ENCODE assay signal across 13 cellular contexts in the genomic region with DNA sequence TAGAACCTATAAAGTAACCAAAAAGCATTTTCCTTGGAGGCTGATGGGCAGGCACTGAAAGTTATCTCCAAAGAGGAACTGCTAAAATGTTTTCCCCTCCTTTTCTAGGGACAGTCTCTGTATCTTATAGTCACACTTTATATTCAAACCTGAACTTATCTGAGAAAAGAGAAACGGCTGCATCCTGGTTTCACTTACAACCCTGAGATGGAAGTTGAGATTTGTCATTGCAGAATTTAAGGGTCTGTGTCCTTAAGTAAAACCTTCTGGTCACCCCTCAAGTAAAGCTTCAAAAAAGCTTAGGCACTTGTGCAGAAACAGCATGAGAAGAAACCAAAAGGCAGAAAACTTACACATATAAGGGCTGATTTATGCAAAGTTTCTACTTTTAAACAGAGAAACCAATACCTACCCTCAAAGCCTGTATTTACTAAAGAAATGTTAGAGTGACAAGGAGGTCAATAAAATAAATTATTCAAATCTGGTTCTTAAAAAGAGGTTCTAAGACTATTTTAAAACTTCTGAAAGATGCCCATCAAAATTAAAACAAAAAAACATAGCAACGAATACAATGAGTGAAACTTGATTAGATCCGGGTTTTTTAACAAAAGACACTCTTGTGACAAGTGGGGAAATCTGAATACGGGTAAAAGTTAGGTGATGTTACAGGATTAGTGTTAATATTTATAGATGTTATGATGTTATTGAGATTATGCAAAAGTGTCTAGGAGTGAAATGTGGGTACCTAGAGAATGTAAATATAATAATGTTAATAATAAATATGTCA.
DNase-seq lines count a peak whose midpoint lies in the region; ATAC-seq and TF ChIP-seq lines count a peak whose summit lies in the region.
"Had no signal": no experiment of that assay in that cellular context is flagged by ENCODE, and none has a peak within 500 bp of the region (broad histone marks: within the 10 kb centered on the region; RNA-seq: fewer than 3 reads in every experiment).

No MANE protein-coding gene starts in this region.

- DNase-seq in CMK (ENCODE audit: low read depth) (peak; percentile 22), UCSD-AML1 (lab: John Stamatoyannopoulos, UW; ENCODE audit: unreplicated experiment) (no peak), HEK293T (ENCODE audit: extremely low spot score) (no peak), GM10266 (ENCODE audit: extremely low spot score) (no peak), RWPE1 (ENCODE audit: low spot score) (no peak)
- DNase-seq: activated CD8-positive, alpha-beta memory T cell treated with anti-CD3 and anti-CD28 coated beads, Interleukin-2, amount 50 U/mL, for 4 hours; NCI-H2029 treated with DMSO at 0.1 percent for 48 hours had no signal

- intact Hi-C loops in dendritic cell treated with granulocyte-macrophage colony-stimulating factor and Interleukin-4, amounts not matched to agents 40 ng/mL and 50 ng/mL, for 4 days (cut with micrococcal nuclease), result no loop called here

- H3K27ac ChIP-seq in KOPT-K1 (ENCODE audit: low read depth, low read length, poor library complexity, severe bottlenecking) (peak overlapping the region; percentile 53), RWPE1 (no peak overlapping the region)
- H3K27ac ChIP-seq: ascending aorta, C4-2B had no signal

- peaks cover 92% of the 10 kb centered on the region for H3K4me1 Mint-ChIP-seq in dendritic cell treated with granulocyte-macrophage colony-stimulating factor and Interleukin-4, amounts not matched to agents 40 ng/mL and 50 ng/mL, for 4 days (ENCODE audit: low read depth)

- H3K27me3 Mint-ChIP-seq in dendritic cell treated with granulocyte-macrophage colony-stimulating factor and Interleukin-4, amounts not matched to agents 40 ng/mL and 50 ng/mL, for 4 days, result no peaks in the 10 kb centered on the region

- peaks cover 37% of the 10 kb centered on the region for H3K36me3 ChIP-seq in KOPT-K1 (ENCODE audit: insufficient read depth, low read length)
- H3K36me3 ChIP-seq: ascending aorta had no signal

- H3K9me3 Mint-ChIP-seq in dendritic cell treated with granulocyte-macrophage colony-stimulating factor and Interleukin-4, amounts not matched to agents 40 ng/mL and 50 ng/mL, for 4 days, result peaks cover 29% of the 10 kb centered on the region

- TF ChIP-seq CTCF in GM10266 (IDR thresholded peaks at IDR 0.05; ENCODE audit: control insufficient read depth, insufficient read depth, low read depth, missing control alignments), result no peak
- no peak for TF ChIP-seq CTCF in RWPE1 (conservative IDR thresholded peaks at IDR 0.05; ENCODE audit: low read depth)

- CTCF ChIA-PET in HEK293T (lab: Yijun Ruan, JAX), result no interaction called here
- CTCF ChIA-PET in RWPE1 (lab: Yijun Ruan, JAX), result interaction anchor here (0.6 kb wide), 1 partner anchor 19 kb away, joined by 4 read pairs; no protein-coding TSS in a partner anchor

- no peak overlapping the region for H3K4me3 Mint-ChIP-seq in dendritic cell treated with granulocyte-macrophage colony-stimulating factor and Interleukin-4, amounts not matched to agents 40 ng/mL and 50 ng/mL, for 4 days

- H3K36me3 Mint-ChIP-seq in dendritic cell treated with granulocyte-macrophage colony-stimulating factor and Interleukin-4, amounts not matched to agents 40 ng/mL and 50 ng/mL, for 4 days (ENCODE audit: low read depth), result peaks cover 52% of the 10 kb centered on the region

- peak overlapping the region; percentile 10 for H3K27ac Mint-ChIP-seq in dendritic cell treated with granulocyte-macrophage colony-stimulating factor and Interleukin-4, amounts not matched to agents 40 ng/mL and 50 ng/mL, for 4 days

- ATAC-seq in GM19035 (IDR thresholded peaks at IDR 0.05; ENCODE audit: unreplicated experiment), result peak; percentile 24
- ATAC-seq: Right ventricle myocardium inferior had no signal

- H3K9me3 ChIP-seq in KOPT-K1 (ENCODE audit: insufficient read depth, low read length, poor library complexity, severe bottlenecking), result peaks cover 35% of the 10 kb centered on the region
- H3K9me3 ChIP-seq: ascending aorta had no signal

- POLR2A ChIA-PET in HEK293T (lab: Yijun Ruan, JAX) (no interaction called here), RWPE1 (lab: Yijun Ruan, JAX; ENCODE audit: low non-redundant PET) (no interaction called here)

TF ChIP-seq in HEK293T, 16 proteins besides CTCF, POLR2A, EP300 and RAD21:
- TF ChIP-seq FOXK2 (IDR thresholded peaks at IDR 0.05) (no peak), SUZ12 (IDR thresholded peaks at IDR 0.05) (no peak), BHLHE40 (IDR thresholded peaks at IDR 0.05; ENCODE audit: borderline replicate concordance) (no peak), ZNF384 (IDR thresholded peaks at IDR 0.05) (no peak), SP1 (IDR thresholded peaks at IDR 0.05) (no peak), TARDBP (IDR thresholded peaks at IDR 0.05) (no peak), CTBP1 (IDR thresholded peaks at IDR 0.05; ENCODE audit: borderline replicate concordance) (no peak), LEF1 (IDR thresholded peaks at IDR 0.05; ENCODE audit: borderline replicate concordance) (no peak), NFRKB (IDR thresholded peaks at IDR 0.05) (no peak), FOXM1 (IDR thresholded peaks at IDR 0.05; ENCODE audit: borderline replicate concordance) (no peak), ARNT (IDR thresholded peaks at IDR 0.05) (no peak), L3MBTL2 (conservative IDR thresholded peaks at IDR 0.05) (no peak), ELF4 (IDR thresholded peaks at IDR 0.05) (no peak)
- TF ChIP-seq, protein P1, sequence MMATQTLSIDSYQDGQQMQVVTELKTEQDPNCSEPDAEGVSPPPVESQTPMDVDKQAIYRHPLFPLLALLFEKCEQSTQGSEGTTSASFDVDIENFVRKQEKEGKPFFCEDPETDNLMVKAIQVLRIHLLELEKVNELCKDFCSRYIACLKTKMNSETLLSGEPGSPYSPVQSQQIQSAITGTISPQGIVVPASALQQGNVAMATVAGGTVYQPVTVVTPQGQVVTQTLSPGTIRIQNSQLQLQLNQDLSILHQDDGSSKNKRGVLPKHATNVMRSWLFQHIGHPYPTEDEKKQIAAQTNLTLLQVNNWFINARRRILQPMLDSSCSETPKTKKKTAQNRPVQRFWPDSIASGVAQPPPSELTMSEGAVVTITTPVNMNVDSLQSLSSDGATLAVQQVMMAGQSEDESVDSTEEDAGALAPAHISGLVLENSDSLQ (IDR thresholded peaks at IDR 0.05), result no peak
